25 cellular contexts compared by ENCODE assay signal in genomic region chr15:100517820-100518219, GRCh38. TPM values are rescaled to one million over a fixed set of nuclear protein-coding genes. Genes with fewer than 3 reads are reported as not detected.
"Had no signal": no experiment of that assay in that cellular context is flagged by ENCODE, and none has a peak within 500 bp of the region (broad histone marks: within the 10 kb centered on the region; RNA-seq: fewer than 3 reads in every experiment).

No MANE protein-coding gene starts in this region.

- DNase-seq: activated CD4-positive, alpha-beta memory T cell treated with anti-CD3 and anti-CD28 coated beads for 36 hours; activated CD4-positive, alpha-beta T cell treated with anti-CD3 and anti-CD28 coated beads for 1 hour; activated CD4-positive, alpha-beta T cell treated with anti-CD3 and anti-CD28 coated beads, Interleukin-2, amount 10 ng/mL, durations not matched to agents 24 days and 14 days; activated CD8-positive, alpha-beta memory T cell treated with anti-CD3 and anti-CD28 coated beads for 24 hours; activated effector memory CD4-positive, alpha-beta T cell treated with anti-CD3 and anti-CD28 coated beads, Interleukin-2, amount 50 U/mL, for 16 hours; activated naive CD4-positive, alpha-beta T cell treated with Interleukin-2 at 50 U/mL for 16 hours; activated T-cell treated with anti-CD3 and anti-CD28 coated beads, Interleukin-2, amount 50 U/mL, for 4 hours; brain microvascular endothelial cell; caudate nucleus; Karpas-422; NCI-H1105 treated with DMSO at 0.1 percent for 48 hours; NCI-H1436 treated with DMSO at 0.1 percent for 48 hours; NCI-H187; NCI-H2081; NCI-H446; NCI-H524; Peyer's patch; Right ventricle myocardium superior; T-helper 9 cell had no signal

- H3K27me3 ChIP-seq: brain microvascular endothelial cell, Peyer's patch had no signal

- H3K27ac ChIP-seq: brain microvascular endothelial cell, Peyer's patch, RWPE1, SJSA1 had no signal

- H3K9me3 ChIP-seq: Peyer's patch, SJSA1 had no signal

- H3K4me3 ChIP-seq: K562, Peyer's patch, SJSA1 had no signal

- H3K36me3 ChIP-seq: brain microvascular endothelial cell, Peyer's patch, SJSA1 had no signal

- ATAC-seq: activated naive CD4-positive, alpha-beta T cell treated with anti-CD3 and anti-CD28 coated beads, Interleukin-2, amount 50 U/mL, for 72 hours; activated T-cell treated with anti-CD3 and anti-CD28 coated beads, Interleukin-2, amount 50 U/mL, for 4 hours; K562; SK-N-SH treated with all-trans-retinoic acid at 6 μM for 48 hours; WTC11 had no signal

- H3K4me1 ChIP-seq: Peyer's patch, SJSA1 had no signal

RNA-seq across cellular contexts. Expression of gene CERS3, which starts 10.9 kb away (rescaled TPM):
- total RNA-seq: K562, Peyer's patch, Right ventricle myocardium superior, SJSA1 had no signal
- polyA plus RNA-seq: K562 had no signal
